In genomic region chr3:127730171-127730570, GRCh38 we compare ENCODE assay signal across 1 cellular context.
TF ChIP-seq lines count a peak whose summit lies in the region.

No MANE protein-coding gene starts in this region.

TF ChIP-seq in H1, 55 proteins besides CTCF, POLR2A, EP300 and RAD21:
- no peak for TF ChIP-seq CBX8 (IDR thresholded peaks at IDR 0.05; ENCODE audit: borderline replicate concordance, low read depth, low read length)
- TF ChIP-seq CEBPB (IDR thresholded peaks at IDR 0.05; ENCODE audit: low read depth, low read length): no peak
- TF ChIP-seq MAFK (IDR thresholded peaks at IDR 0.05; ENCODE audit: low read depth, low read length): no peak
- no peak for TF ChIP-seq BACH1 (IDR thresholded peaks at IDR 0.05; ENCODE audit: low read length)
- TF ChIP-seq MAX (IDR thresholded peaks at IDR 0.05): no peak
- no peak for TF ChIP-seq CBX5 (IDR thresholded peaks at IDR 0.05; ENCODE audit: low read depth, low read length)
- no peak for TF ChIP-seq SIX5 (IDR thresholded peaks at IDR 0.05; ENCODE audit: low read depth, low read length)
- TF ChIP-seq, protein P1, sequence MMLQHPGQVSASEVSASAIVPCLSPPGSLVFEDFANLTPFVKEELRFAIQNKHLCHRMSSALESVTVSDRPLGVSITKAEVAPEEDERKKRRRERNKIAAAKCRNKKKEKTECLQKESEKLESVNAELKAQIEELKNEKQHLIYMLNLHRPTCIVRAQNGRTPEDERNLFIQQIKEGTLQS (IDR thresholded peaks at IDR 0.05; ENCODE audit: insufficient read depth, low read depth, low read length): no peak
- TF ChIP-seq CHD1 (IDR thresholded peaks at IDR 0.05; ENCODE audit: low read depth, low read length): no peak
